In genomic region chr12:56119361-56119796, GRCh38 we compare ENCODE assay signal across 1 cellular context.
TF ChIP-seq lines count a peak whose summit lies in the region.

No MANE protein-coding gene starts in this region.

TF ChIP-seq in endothelial cell of umbilical vein, 7 proteins besides CTCF, POLR2A, EP300 and RAD21:
- no peak for TF ChIP-seq POLR2AphosphoS5 (IDR thresholded peaks at IDR 0.05; ENCODE audit: insufficient read depth, low read depth, low read length)
- no peak for TF ChIP-seq GATA2 (IDR thresholded peaks at IDR 0.05; ENCODE audit: insufficient read depth, insufficient read length, low read depth, low read length)
- no peak for TF ChIP-seq JUN (IDR thresholded peaks at IDR 0.05; ENCODE audit: borderline replicate concordance, insufficient read depth, insufficient read length, low read depth)
- TF ChIP-seq EZH2 (IDR thresholded peaks at IDR 0.05; ENCODE audit: borderline replicate concordance, low read depth, low read length, severe bottlenecking), result no peak
- no peak for TF ChIP-seq FOS (IDR thresholded peaks at IDR 0.05; ENCODE audit: borderline replicate concordance, insufficient read depth, low read length)
- TF ChIP-seq MAX (IDR thresholded peaks at IDR 0.05; ENCODE audit: insufficient read depth, insufficient read length), result peak; percentile 91
- peak; percentile 92 for TF ChIP-seq MYC (IDR thresholded peaks at IDR 0.05; ENCODE audit: low read depth, low read length)
